In the genomic region with DNA sequence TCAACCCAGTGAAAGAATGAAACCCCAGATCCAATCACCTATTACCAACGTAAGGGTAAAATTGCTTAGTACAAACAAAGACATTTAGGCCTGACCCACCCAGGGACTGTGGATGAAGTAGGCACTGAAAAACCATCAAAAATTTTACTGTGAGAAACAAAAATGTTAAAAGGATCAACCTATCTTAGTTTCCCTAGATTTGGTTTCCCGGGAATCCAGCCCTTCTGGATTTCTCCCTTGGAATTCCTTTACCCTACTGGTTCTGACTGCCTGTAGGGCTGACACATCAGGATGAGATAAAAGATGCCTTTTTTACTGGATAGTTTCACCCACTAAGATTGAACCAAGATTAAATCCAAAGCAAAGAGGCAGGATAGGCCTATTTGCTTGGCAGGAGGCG, we compare ENCODE assay signal across 1 cellular context.
TF ChIP-seq lines count a peak whose summit lies in the region.

No MANE protein-coding gene starts in this region.

TF ChIP-seq in WTC11, 78 proteins besides CTCF, POLR2A, EP300 and RAD21 (continued from another document):
- TF ChIP-seq, protein P1, sequence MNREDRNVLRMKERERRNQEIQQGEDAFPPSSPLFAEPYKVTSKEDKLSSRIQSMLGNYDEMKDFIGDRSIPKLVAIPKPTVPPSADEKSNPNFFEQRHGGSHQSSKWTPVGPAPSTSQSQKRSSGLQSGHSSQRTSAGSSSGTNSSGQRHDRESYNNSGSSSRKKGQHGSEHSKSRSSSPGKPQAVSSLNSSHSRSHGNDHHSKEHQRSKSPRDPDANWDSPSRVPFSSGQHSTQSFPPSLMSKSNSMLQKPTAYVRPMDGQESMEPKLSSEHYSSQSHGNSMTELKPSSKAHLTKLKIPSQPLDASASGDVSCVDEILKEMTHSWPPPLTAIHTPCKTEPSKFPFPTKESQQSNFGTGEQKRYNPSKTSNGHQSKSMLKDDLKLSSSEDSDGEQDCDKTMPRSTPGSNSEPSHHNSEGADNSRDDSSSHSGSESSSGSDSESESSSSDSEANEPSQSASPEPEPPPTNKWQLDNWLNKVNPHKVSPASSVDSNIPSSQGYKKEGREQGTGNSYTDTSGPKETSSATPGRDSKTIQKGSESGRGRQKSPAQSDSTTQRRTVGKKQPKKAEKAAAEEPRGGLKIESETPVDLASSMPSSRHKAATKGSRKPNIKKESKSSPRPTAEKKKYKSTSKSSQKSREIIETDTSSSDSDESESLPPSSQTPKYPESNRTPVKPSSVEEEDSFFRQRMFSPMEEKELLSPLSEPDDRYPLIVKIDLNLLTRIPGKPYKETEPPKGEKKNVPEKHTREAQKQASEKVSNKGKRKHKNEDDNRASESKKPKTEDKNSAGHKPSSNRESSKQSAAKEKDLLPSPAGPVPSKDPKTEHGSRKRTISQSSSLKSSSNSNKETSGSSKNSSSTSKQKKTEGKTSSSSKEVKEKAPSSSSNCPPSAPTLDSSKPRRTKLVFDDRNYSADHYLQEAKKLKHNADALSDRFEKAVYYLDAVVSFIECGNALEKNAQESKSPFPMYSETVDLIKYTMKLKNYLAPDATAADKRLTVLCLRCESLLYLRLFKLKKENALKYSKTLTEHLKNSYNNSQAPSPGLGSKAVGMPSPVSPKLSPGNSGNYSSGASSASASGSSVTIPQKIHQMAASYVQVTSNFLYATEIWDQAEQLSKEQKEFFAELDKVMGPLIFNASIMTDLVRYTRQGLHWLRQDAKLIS (CRISPR knock-in tag; IDR thresholded peaks at IDR 0.05; ENCODE audit: borderline replicate concordance): no peak
- TF ChIP-seq, protein P2, sequence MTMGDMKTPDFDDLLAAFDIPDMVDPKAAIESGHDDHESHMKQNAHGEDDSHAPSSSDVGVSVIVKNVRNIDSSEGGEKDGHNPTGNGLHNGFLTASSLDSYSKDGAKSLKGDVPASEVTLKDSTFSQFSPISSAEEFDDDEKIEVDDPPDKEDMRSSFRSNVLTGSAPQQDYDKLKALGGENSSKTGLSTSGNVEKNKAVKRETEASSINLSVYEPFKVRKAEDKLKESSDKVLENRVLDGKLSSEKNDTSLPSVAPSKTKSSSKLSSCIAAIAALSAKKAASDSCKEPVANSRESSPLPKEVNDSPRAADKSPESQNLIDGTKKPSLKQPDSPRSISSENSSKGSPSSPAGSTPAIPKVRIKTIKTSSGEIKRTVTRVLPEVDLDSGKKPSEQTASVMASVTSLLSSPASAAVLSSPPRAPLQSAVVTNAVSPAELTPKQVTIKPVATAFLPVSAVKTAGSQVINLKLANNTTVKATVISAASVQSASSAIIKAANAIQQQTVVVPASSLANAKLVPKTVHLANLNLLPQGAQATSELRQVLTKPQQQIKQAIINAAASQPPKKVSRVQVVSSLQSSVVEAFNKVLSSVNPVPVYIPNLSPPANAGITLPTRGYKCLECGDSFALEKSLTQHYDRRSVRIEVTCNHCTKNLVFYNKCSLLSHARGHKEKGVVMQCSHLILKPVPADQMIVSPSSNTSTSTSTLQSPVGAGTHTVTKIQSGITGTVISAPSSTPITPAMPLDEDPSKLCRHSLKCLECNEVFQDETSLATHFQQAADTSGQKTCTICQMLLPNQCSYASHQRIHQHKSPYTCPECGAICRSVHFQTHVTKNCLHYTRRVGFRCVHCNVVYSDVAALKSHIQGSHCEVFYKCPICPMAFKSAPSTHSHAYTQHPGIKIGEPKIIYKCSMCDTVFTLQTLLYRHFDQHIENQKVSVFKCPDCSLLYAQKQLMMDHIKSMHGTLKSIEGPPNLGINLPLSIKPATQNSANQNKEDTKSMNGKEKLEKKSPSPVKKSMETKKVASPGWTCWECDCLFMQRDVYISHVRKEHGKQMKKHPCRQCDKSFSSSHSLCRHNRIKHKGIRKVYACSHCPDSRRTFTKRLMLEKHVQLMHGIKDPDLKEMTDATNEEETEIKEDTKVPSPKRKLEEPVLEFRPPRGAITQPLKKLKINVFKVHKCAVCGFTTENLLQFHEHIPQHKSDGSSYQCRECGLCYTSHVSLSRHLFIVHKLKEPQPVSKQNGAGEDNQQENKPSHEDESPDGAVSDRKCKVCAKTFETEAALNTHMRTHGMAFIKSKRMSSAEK (CRISPR knock-in tag; IDR thresholded peaks at IDR 0.05; ENCODE audit: borderline replicate concordance): no peak
